Comparison of ENCODE assay signal across 2 cellular contexts in the genomic region with DNA sequence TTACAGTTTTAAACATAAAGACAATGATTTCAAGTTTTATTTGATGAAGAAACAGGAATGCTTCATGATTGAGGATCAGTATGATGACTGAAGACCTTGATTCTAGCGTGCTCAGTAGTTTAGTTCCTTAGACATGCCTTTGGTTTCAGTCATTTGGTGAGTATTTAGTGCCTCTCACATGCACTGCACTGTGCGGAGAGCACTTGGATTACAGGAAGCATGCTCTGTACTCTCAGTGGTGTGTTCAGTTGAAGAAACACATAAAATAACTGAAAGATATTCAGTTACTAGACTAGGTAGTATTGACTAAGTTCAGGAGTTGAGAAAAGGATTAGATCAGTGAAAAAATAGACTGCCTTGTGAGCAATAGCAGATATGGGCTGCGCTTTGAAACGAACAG.
TF ChIP-seq lines count a peak whose summit lies in the region.

No MANE protein-coding gene starts in this region.

TF ChIP-seq in IMR-90, 13 proteins besides CTCF, POLR2A, EP300 and RAD21:
- TF ChIP-seq CEBPB (IDR thresholded peaks at IDR 0.05; ENCODE audit: low read depth, low read length) (no peak), BHLHE40 (IDR thresholded peaks at IDR 0.05; ENCODE audit: low read depth, low read length) (peak; percentile 65)

TF ChIP-seq in GM12878, 131 proteins besides CTCF, POLR2A, EP300 and RAD21:
- TF ChIP-seq, protein P1, sequence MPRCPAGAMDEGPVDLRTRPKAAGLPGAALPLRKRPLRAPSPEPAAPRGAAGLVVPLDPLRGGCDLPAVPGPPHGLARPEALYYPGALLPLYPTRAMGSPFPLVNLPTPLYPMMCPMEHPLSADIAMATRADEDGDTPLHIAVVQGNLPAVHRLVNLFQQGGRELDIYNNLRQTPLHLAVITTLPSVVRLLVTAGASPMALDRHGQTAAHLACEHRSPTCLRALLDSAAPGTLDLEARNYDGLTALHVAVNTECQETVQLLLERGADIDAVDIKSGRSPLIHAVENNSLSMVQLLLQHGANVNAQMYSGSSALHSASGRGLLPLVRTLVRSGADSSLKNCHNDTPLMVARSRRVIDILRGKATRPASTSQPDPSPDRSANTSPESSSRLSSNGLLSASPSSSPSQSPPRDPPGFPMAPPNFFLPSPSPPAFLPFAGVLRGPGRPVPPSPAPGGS (IDR thresholded peaks at IDR 0.05; ENCODE audit: borderline replicate concordance, insufficient read depth, low read depth, low read length, poor library complexity, severe bottlenecking): no peak
- TF ChIP-seq GABPA (IDR thresholded peaks at IDR 0.05; ENCODE audit: low read depth) (no peak), YBX1 (IDR thresholded peaks at IDR 0.05) (no peak), SMAD1 (IDR thresholded peaks at IDR 0.05; ENCODE audit: low read depth, partially characterized antibody) (no peak), HCFC1 (IDR thresholded peaks at IDR 0.05; ENCODE audit: low read length) (no peak), IRF4 (IDR thresholded peaks at IDR 0.05; ENCODE audit: low read depth, low read length) (no peak)
- TF ChIP-seq, protein P2, sequence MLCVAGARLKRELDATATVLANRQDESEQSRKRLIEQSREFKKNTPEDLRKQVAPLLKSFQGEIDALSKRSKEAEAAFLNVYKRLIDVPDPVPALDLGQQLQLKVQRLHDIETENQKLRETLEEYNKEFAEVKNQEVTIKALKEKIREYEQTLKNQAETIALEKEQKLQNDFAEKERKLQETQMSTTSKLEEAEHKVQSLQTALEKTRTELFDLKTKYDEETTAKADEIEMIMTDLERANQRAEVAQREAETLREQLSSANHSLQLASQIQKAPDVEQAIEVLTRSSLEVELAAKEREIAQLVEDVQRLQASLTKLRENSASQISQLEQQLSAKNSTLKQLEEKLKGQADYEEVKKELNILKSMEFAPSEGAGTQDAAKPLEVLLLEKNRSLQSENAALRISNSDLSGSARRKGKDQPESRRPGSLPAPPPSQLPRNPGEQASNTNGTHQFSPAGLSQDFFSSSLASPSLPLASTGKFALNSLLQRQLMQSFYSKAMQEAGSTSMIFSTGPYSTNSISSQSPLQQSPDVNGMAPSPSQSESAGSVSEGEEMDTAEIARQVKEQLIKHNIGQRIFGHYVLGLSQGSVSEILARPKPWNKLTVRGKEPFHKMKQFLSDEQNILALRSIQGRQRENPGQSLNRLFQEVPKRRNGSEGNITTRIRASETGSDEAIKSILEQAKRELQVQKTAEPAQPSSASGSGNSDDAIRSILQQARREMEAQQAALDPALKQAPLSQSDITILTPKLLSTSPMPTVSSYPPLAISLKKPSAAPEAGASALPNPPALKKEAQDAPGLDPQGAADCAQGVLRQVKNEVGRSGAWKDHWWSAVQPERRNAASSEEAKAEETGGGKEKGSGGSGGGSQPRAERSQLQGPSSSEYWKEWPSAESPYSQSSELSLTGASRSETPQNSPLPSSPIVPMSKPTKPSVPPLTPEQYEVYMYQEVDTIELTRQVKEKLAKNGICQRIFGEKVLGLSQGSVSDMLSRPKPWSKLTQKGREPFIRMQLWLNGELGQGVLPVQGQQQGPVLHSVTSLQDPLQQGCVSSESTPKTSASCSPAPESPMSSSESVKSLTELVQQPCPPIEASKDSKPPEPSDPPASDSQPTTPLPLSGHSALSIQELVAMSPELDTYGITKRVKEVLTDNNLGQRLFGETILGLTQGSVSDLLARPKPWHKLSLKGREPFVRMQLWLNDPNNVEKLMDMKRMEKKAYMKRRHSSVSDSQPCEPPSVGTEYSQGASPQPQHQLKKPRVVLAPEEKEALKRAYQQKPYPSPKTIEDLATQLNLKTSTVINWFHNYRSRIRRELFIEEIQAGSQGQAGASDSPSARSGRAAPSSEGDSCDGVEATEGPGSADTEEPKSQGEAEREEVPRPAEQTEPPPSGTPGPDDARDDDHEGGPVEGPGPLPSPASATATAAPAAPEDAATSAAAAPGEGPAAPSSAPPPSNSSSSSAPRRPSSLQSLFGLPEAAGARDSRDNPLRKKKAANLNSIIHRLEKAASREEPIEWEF (IDR thresholded peaks at IDR 0.05; ENCODE audit: insufficient replicate concordance, low read depth, low read length): no peak
